ENCODE assay signal across 8 cellular contexts in the genomic region with DNA sequence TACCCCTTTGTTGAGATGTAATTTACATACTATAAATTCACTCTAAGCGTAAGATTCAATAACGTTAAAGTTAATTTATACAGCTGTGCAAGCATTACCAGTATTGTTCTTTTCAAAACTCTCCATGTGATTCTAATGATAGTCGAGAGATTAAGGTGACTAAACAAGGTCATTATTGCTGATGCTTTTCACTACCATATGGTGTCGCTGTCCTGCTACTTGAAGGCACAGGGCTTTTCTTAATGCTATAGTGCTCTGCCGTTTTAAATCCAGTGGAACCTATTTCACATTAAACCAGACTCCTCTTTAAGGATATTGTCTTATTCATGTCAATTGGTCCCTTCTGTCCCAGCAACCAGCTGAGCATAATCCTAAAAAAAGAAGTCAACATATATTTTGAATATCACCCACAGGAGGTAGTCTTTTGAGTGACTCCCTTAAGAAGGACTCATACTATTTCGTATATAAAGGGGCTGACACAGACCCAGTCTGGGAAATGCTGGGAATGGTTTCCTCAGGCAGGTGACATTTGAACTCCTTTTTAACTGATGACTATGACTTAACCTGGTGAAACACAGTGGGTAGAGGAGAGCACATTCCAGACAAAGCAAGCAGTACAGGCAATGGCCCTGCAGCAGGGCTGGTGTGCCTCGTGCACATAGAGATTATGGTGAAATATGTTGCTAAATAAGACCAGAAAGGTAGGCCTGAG. TPM values are rescaled to one million over a fixed set of nuclear protein-coding genes. Genes with fewer than 3 reads are reported as not detected.
DNase-seq lines count a peak whose midpoint lies in the region; ATAC-seq and TF ChIP-seq lines count a peak whose summit lies in the region.

No MANE protein-coding gene starts in this region.

- no peak overlapping the region for H2BK120ac ChIP-seq in H9 (ENCODE audit: low read depth, low read length, poor library complexity, severe bottlenecking)

- no peak overlapping the region for H2BK12ac ChIP-seq in H9 (ENCODE audit: insufficient read length, low read depth, low read length)

- TF ChIP-seq CTCF in GM10266 (IDR thresholded peaks at IDR 0.05; ENCODE audit: control insufficient read depth, insufficient read depth, low read depth, missing control alignments) (peak; percentile 78), H9 (conservative IDR thresholded peaks at IDR 0.05) (peak; percentile 92), RWPE1 (conservative IDR thresholded peaks at IDR 0.05; ENCODE audit: low read depth) (peak; percentile 59)

- H4K91ac ChIP-seq in H9 (ENCODE audit: insufficient read length, low read depth, low read length): no peak overlapping the region

- no peak overlapping the region for H3K4me3 Mint-ChIP-seq in H9
- H3K4me3 Mint-ChIP-seq in natural killer cell treated with Interleukin-12 subunit alpha and Interleukin-12 subunit beta and Interleukin-15 and Interleukin-18, amount 100 ng/mL, for 72 hours: no peak overlapping the region

- no peak overlapping the region for H3K23ac ChIP-seq in H9 (ENCODE audit: insufficient read length, low read depth, low read length)

- no peak overlapping the region for H3K18ac ChIP-seq in H9 (ENCODE audit: insufficient read length, low read depth, low read length)

- H3K27me3 ChIP-seq in H9 (ENCODE audit: insufficient read depth, low read length): no peaks in the 10 kb centered on the region

- H3K27ac ChIP-seq in H9 (ENCODE audit: insufficient read length, low read depth, low read length): no peak overlapping the region
- H3K27ac ChIP-seq in RWPE1: no peak overlapping the region

- peak; percentile 85 to 87 for ATAC-seq in natural killer cell treated with Interleukin-12 subunit alpha and Interleukin-12 subunit beta and Interleukin-15 and Interleukin-18, amount 100 ng/mL, for 72 hours

- H3K9ac ChIP-seq in H9 (ENCODE audit: extremely low read depth, insufficient read length, low read length): no peak overlapping the region

- POLR2A ChIA-PET in RWPE1 (lab: Yijun Ruan, JAX; ENCODE audit: low non-redundant PET): no interaction called here

- H4K20me1 ChIP-seq in H9 (ENCODE audit: control insufficient read depth, insufficient read depth, insufficient read length): no peaks in the 10 kb centered on the region

- no peaks in the 10 kb centered on the region; a peak in 1 of 5 replicates for H3K9me3 Mint-ChIP-seq in H9
- peaks cover 7% of the 10 kb centered on the region for H3K9me3 Mint-ChIP-seq in natural killer cell treated with Interleukin-12 subunit alpha and Interleukin-12 subunit beta and Interleukin-15 and Interleukin-18, amount 100 ng/mL, for 72 hours

- no peaks in the 10 kb centered on the region for H3K27me3 Mint-ChIP-seq in H9 (ENCODE audit: low read depth)
- no peaks in the 10 kb centered on the region for H3K27me3 Mint-ChIP-seq in natural killer cell treated with Interleukin-12 subunit alpha and Interleukin-12 subunit beta and Interleukin-15 and Interleukin-18, amount 100 ng/mL, for 72 hours

- no peaks in the 10 kb centered on the region for H3K79me2 ChIP-seq in H9 (ENCODE audit: insufficient read depth, low read length)

- no peaks in the 10 kb centered on the region for H3K36me3 Mint-ChIP-seq in H9 (ENCODE audit: insufficient read depth in 1 of 3, low read depth in 3 of 3)
- peaks cover 9% of the 10 kb centered on the region for H3K36me3 Mint-ChIP-seq in natural killer cell treated with Interleukin-12 subunit alpha and Interleukin-12 subunit beta and Interleukin-15 and Interleukin-18, amount 100 ng/mL, for 72 hours

- no peak overlapping the region for H2BK20ac ChIP-seq in H9 (ENCODE audit: low read depth, low read length, poor library complexity, severe bottlenecking)

- H3K27ac Mint-ChIP-seq in H9: no peak overlapping the region
- H3K27ac Mint-ChIP-seq in natural killer cell treated with Interleukin-12 subunit alpha and Interleukin-12 subunit beta and Interleukin-15 and Interleukin-18, amount 100 ng/mL, for 72 hours: peak overlapping the region in 1 of 2 donors; percentile 60

- H2BK15ac ChIP-seq in H9 (ENCODE audit: low read depth, low read length): no peak overlapping the region

- H3K79me1 ChIP-seq in H9 (ENCODE audit: insufficient read depth, low read depth, low read length, poor library complexity, severe bottlenecking): no peaks in the 10 kb centered on the region

- no peak overlapping the region for H3K14ac ChIP-seq in H9 (ENCODE audit: insufficient read depth, low read length)

- no peaks in the 10 kb centered on the region for H3K9me3 ChIP-seq in H9 (ENCODE audit: control insufficient read depth, low read depth, low read length)

- no peak overlapping the region for H4K8ac ChIP-seq in H9 (replicated peaks; ENCODE audit: insufficient read length, low read depth, low read length)

- H3T11ph ChIP-seq in H9 (ENCODE audit: low read length): no peak overlapping the region

- no CpG with 5 or more reads among the region's 7 CpGs for WGBS in H9 (ENCODE audit: extremely low coverage, insufficient read length, low lambda C conversion rate)

- H3K4me1 ChIP-seq in H9 (ENCODE audit: insufficient read depth, low read length): no peaks in the 10 kb centered on the region

- no peak overlapping the region for H2AK5ac ChIP-seq in H9 (ENCODE audit: insufficient read length, low read length)

- no peaks in the 10 kb centered on the region for H3K23me2 ChIP-seq in H9 (ENCODE audit: insufficient read length, low read depth, low read length, poor library complexity, severe bottlenecking)

- peaks cover 8 to 10% of the 10 kb centered on the region in 2 experiments for H3K4me1 Mint-ChIP-seq in H9
- peaks cover 39 to 42% of the 10 kb centered on the region in 2 donors for H3K4me1 Mint-ChIP-seq in natural killer cell treated with Interleukin-12 subunit alpha and Interleukin-12 subunit beta and Interleukin-15 and Interleukin-18, amount 100 ng/mL, for 72 hours (ENCODE audit: low read depth in 2 of 2)

- no peak overlapping the region for H4K5ac ChIP-seq in H9 (ENCODE audit: insufficient read length, low read depth, low read length)

- no peak overlapping the region for H3K56ac ChIP-seq in H9 (ENCODE audit: insufficient read length, low read depth, low read length)

- H2AFZ ChIP-seq in H9 (ENCODE audit: low read length): no peak overlapping the region

- no peak overlapping the region for H3K4ac ChIP-seq in H9 (ENCODE audit: low read depth, low read length)

- CTCF ChIA-PET in RWPE1 (lab: Yijun Ruan, JAX): interaction anchor here (0.6 kb wide), 2 partner anchors 30 to 292 kb away, joined by 3 to 6 read pairs; no protein-coding TSS in a partner anchor

- H2BK5ac ChIP-seq in H9 (ENCODE audit: insufficient read length, low read length): no peak overlapping the region

- H3K4me2 ChIP-seq in H9 (ENCODE audit: insufficient read depth, insufficient read length, low read length): no peak overlapping the region

- peak; percentile 25 for DNase-seq in A172 (ENCODE audit: low spot score)
- DNase-seq in GM10266 (ENCODE audit: extremely low spot score): peak; percentile 47
- DNase-seq in H9: no peak
- peak; percentile 58 for DNase-seq in LoVo (ENCODE audit: low spot score)
- DNase-seq in RWPE1 (ENCODE audit: low spot score): peak; percentile 26
- DNase-seq in erythroblast (lab: John Stamatoyannopoulos, UW): peak; percentile 27 to 44
- DNase-seq in natural killer cell treated with Interleukin-12 subunit alpha and Interleukin-12 subunit beta and Interleukin-15 and Interleukin-18, amount 100 ng/mL, for 72 hours (ENCODE audit: low spot score): peak; percentile 66
- no peak for DNase-seq in cortex of kidney (lab: John Stamatoyannopoulos, UW)

- TF ChIP-seq POLR2A in erythroblast (IDR thresholded peaks at IDR 0.05; ENCODE audit: low read length): no peak

RNA-seq across cellular contexts. Expression of a gene that starts 53.9 kb away (rescaled TPM):
- total RNA-seq in A172 (2014; rRNA removed; shearing (Covaris generic)): not detected in 2 replicates
- 0.09 and 0.28 TPM in 2 replicates for total RNA-seq in H9 (2021)
- 1,000 to 10,000 TPM in 1 of 2 donors, 100 to 1,000 TPM in 1; 755 to 1,319 TPM for total RNA-seq in natural killer cell treated with Interleukin-12 subunit alpha and Interleukin-12 subunit beta and Interleukin-15 and Interleukin-18, amount 100 ng/mL, for 72 hours

Comparison
In these comparisons a context has a peak if more than half of its experiments do, and no peak if none do; other contexts are left out.
1. DNase-seq: peak in A172 (single experiment), GM10266 (single experiment), LoVo (single experiment), RWPE1 (single experiment), erythroblast (2 of 2) and natural killer cell treated with Interleukin-12 subunit alpha and Interleukin-12 subunit beta and Interleukin-15 and Interleukin-18, amount 100 ng/mL, for 72 hours (single experiment); none in H9 (single experiment) and cortex of kidney (single experiment).
2. RNA of a gene that starts 53.9 kb away (total RNA-seq): 755 to 1,319 TPM in natural killer cell treated with Interleukin-12 subunit alpha and Interleukin-12 subunit beta and Interleukin-15 and Interleukin-18, amount 100 ng/mL, for 72 hours; 0.09 to 0.28 TPM in H9 and not detected in A172; every median in the first group is over 100 times any median in the second.
3. Peak in every context shown above with its lines, with median percentiles within 50 percentile points of each other: CTCF ChIP-seq.